Comparison of ENCODE assay signal across 8 cellular contexts in genomic region chr6:95576218-95576617, GRCh38. TPM values are rescaled to one million over a fixed set of nuclear protein-coding genes. Genes with fewer than 3 reads are reported as not detected.
DNase-seq lines count a peak whose midpoint lies in the region; ATAC-seq, FAIRE-seq and TF ChIP-seq lines count a peak whose summit lies in the region.

No MANE protein-coding gene starts in this region.

- H3K27me3 ChIP-seq in BLaER1 (no peaks in the 10 kb centered on the region), bronchial epithelial cell (ENCODE audit: control insufficient read depth, insufficient read depth, low read length) (no peaks in the 10 kb centered on the region)
- no peaks in the 10 kb centered on the region for H3K27me3 ChIP-seq in naive thymus-derived CD4-positive, alpha-beta T cell (ENCODE audit: control insufficient read depth in 2 of 2, insufficient read depth in 2 of 2, low read length in 2 of 2)

- H3K9ac ChIP-seq in BLaER1 = peak overlapping the region; percentile 85

- H3K4me3 ChIP-seq in BLaER1 (peak overlapping the region; percentile 70), bronchial epithelial cell (ENCODE audit: low read depth, low read length) (peak overlapping the region; percentile 81)
- peak overlapping the region; percentile 98 for H3K4me3 ChIP-seq in naive thymus-derived CD4-positive, alpha-beta T cell (ENCODE audit: low read length)

- peaks cover 2% of the 10 kb centered on the region for H3K36me3 Mint-ChIP-seq in IgD-negative memory B cell
- peaks cover 0 to 10% (median 4%) of the 10 kb centered on the region in 5 donors for H3K36me3 Mint-ChIP-seq in naive thymus-derived CD4-positive, alpha-beta T cell

- ATAC-seq in naive thymus-derived CD4-positive, alpha-beta T cell = no peak
- ATAC-seq in omental fat pad (ENCODE audit: low FRiP score) (no peak), GM18520 (IDR thresholded peaks at IDR 0.05; ENCODE audit: unreplicated experiment) (no peak)

- H3K27ac ChIP-seq in BLaER1 = peak overlapping the region; percentile 80
- peak overlapping the region; percentile 80 for H3K27ac ChIP-seq in naive thymus-derived CD4-positive, alpha-beta T cell (ENCODE audit: low read depth, low read length)

- H3K9me3 ChIP-seq in BLaER1 = no peaks in the 10 kb centered on the region
- no peaks in the 10 kb centered on the region for H3K9me3 ChIP-seq in naive thymus-derived CD4-positive, alpha-beta T cell (ENCODE audit: control insufficient read depth in 2 of 3, low read length in 3 of 3)

- H3K4me1 ChIP-seq in BLaER1 = peaks cover 40% of the 10 kb centered on the region
- H3K4me1 ChIP-seq in naive thymus-derived CD4-positive, alpha-beta T cell (ENCODE audit: control insufficient read depth in 2 of 2, insufficient read depth in 2 of 2, low read length in 2 of 2) = peaks cover 9 to 30% of the 10 kb centered on the region in 2 donors

- intact Hi-C loops in naive thymus-derived CD4-positive, alpha-beta T cell (cut with micrococcal nuclease) = loop anchor here (1.0 to 2.0 kb wide), 7 partner anchors 9 to 1707 kb away; partner anchors contain the start of genes MMS22L (in 2 of the 2), GPR63 (in 1 of the 2), KLHL32 (in 1 of the 2) and NDUFAF4 (in 1 of the 2)

- POLR2A ChIA-PET in naive thymus-derived CD4-positive, alpha-beta T cell (lab: Charles Lee) = interaction anchor here (1.3 kb wide), 1 partner anchor 946 kb away, joined by 5 read pairs; the partner anchor contains the start of gene UFL1

- TF ChIP-seq CTCF in bronchial epithelial cell (IDR thresholded peaks at IDR 0.05; ENCODE audit: insufficient read depth, low read length, severe bottlenecking) (no peak), omental fat pad (IDR thresholded peaks at IDR 0.05) (no peak)

- no peaks in the 10 kb centered on the region for H3K27me3 Mint-ChIP-seq in IgD-negative memory B cell
- no peaks in the 10 kb centered on the region for H3K27me3 Mint-ChIP-seq in naive thymus-derived CD4-positive, alpha-beta T cell

- FAIRE-seq in bronchial epithelial cell (lab: Jason Lieb, UNC) = no peak

- peak overlapping the region; percentile 95 to 100 (median 96) for H3K4me3 Mint-ChIP-seq in IgD-negative memory B cell
- peak overlapping the region; percentile 83 to 98 (median 96) for H3K4me3 Mint-ChIP-seq in naive thymus-derived CD4-positive, alpha-beta T cell

- no peaks in the 10 kb centered on the region for H3K36me3 ChIP-seq in BLaER1
- H3K36me3 ChIP-seq in bronchial epithelial cell (ENCODE audit: control insufficient read depth, insufficient read depth, low read length) = no peaks in the 10 kb centered on the region
- no peaks in the 10 kb centered on the region for H3K36me3 ChIP-seq in naive thymus-derived CD4-positive, alpha-beta T cell (ENCODE audit: control insufficient read depth in 2 of 3, insufficient read depth in 3 of 3, low read length in 3 of 3)

- no peaks in the 10 kb centered on the region for H3K9me3 Mint-ChIP-seq in IgD-negative memory B cell
- no peaks in the 10 kb centered on the region for H3K9me3 Mint-ChIP-seq in naive thymus-derived CD4-positive, alpha-beta T cell

- H3K4me2 ChIP-seq in BLaER1 = peak overlapping the region; percentile 69

- CTCF ChIA-PET in naive thymus-derived CD4-positive, alpha-beta T cell (lab: Charles Lee) = no interaction called here

- peak overlapping the region; percentile 73 to 97 (median 92) for H3K27ac Mint-ChIP-seq in IgD-negative memory B cell
- H3K27ac Mint-ChIP-seq in naive thymus-derived CD4-positive, alpha-beta T cell = peak overlapping the region; percentile 92 to 100 (median 97)

- peaks cover 13% of the 10 kb centered on the region; the same call in 1 of the 2 replicates for H4K20me1 ChIP-seq in BLaER1

- DNase-seq in bronchial epithelial cell (ENCODE audit: low read depth) (peak; percentile 1), nucleus accumbens (lab: John Stamatoyannopoulos, UW) (no peak), omental fat pad (ENCODE audit: low spot score) (no peak), HCEC 1CT (no peak)
- DNase-seq in naive thymus-derived CD4-positive, alpha-beta T cell = peak in 1 of 9 donors; percentile 11

- peaks cover 28 to 45% (median 30%) of the 10 kb centered on the region in 3 donors for H3K4me1 Mint-ChIP-seq in IgD-negative memory B cell
- peaks cover 31 to 76% (median 68%) of the 10 kb centered on the region in 7 donors for H3K4me1 Mint-ChIP-seq in naive thymus-derived CD4-positive, alpha-beta T cell

RNA-seq across cellular contexts. Expression of gene MANEA, which starts 1.1 kb away (rescaled TPM):
- 4.4 TPM for polyA plus RNA-seq in IgD-negative memory B cell
- total RNA-seq in bronchial epithelial cell (5.3 and 7.6 TPM in 2 replicates), omental fat pad (10 to 100 TPM; 12.5 to 23.6 (median 17.0) TPM)
- total RNA-seq in naive thymus-derived CD4-positive, alpha-beta T cell = 10 to 100 TPM in 3 of 5 experiments, 1 to 10 TPM in 2; 3.8 to 25.7 (median 12.2) TPM
- polyA plus RNA-seq in naive thymus-derived CD4-positive, alpha-beta T cell = 1 to 10 TPM; 4.3 TPM
